Comparison of ENCODE assay signal across 17 cellular contexts in the genomic region with DNA sequence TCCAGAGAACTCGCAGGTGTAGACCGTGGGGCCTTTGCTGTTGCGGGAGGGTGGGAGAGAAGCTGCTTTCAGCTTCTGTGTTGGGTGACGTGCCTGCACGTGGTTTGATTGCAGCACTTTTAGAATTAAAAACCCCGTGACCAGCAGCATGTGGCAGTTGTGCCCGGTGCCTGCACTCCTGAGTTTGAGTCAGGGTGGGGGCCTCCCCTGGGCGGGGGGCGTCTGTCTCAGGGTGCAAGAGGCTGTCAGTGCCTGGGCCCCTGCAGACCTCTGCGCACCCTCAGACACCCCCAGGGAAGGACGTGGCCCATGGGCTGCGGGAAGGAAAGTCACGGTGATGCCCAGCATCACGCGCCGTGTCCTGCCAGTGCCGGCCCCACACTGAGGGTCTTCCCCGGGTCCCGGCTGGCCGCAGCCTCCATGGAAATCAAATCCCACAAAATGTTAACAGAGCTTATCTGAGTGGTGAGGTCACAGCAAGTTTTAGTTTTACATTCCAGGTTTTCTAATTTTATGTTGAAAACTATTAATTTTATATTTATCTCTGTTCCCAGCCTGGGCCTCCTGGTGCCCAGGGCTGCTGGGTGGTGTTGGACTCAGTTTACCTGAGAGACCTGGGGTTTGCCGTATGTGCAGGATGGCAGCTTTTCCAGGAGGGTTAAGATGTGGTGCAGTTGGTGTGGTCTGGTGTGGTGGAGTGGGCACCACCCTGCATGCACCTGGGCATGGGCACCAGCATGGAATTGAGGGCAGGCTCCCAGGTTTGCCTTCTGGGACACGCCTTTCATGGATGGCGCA.
"Had no signal": no experiment of that assay in that cellular context is flagged by ENCODE, and none has a peak within 500 bp of the region (broad histone marks: within the 10 kb centered on the region; RNA-seq: fewer than 3 reads in every experiment).

No MANE protein-coding gene starts in this region.

- H3K4me1 Mint-ChIP-seq: activated naive CD8-positive, alpha-beta T cell treated with anti-CD3 and anti-CD28 coated beads for 36 hours; brain had no signal

- H3K9me3 ChIP-seq: transverse colon had no signal

- H3K27me3 Mint-ChIP-seq: activated naive CD8-positive, alpha-beta T cell treated with anti-CD3 and anti-CD28 coated beads for 36 hours; brain had no signal

- H3K27ac ChIP-seq: foreskin keratinocyte, transverse colon had no signal

- H3K36me3 Mint-ChIP-seq: brain had no signal

- H3K9me3 Mint-ChIP-seq: activated naive CD8-positive, alpha-beta T cell treated with anti-CD3 and anti-CD28 coated beads for 36 hours; T-helper 2 cell treated with Interferon-gamma antibody and Interleukin-4, amounts not matched to agents 5 μg/mL and 100 μg/mL, for 36 hours had no signal

- H3K27ac Mint-ChIP-seq: brain; nephron progenitor cell; T-helper 2 cell treated with Interferon-gamma antibody and Interleukin-4, amounts not matched to agents 5 μg/mL and 100 μg/mL, for 36 hours had no signal

- H3K4me1 ChIP-seq: foreskin keratinocyte, transverse colon had no signal

- H3K27me3 ChIP-seq: foreskin keratinocyte had no signal

- H3K4me3 Mint-ChIP-seq: activated naive CD8-positive, alpha-beta T cell treated with anti-CD3 and anti-CD28 coated beads for 36 hours; brain; nephron progenitor cell; stimulated activated naive B cell treated with anti-CD40 and anti-IgM and Interleukin-4, amounts not matched to agents 10 μg/mL and 1 μg/mL and 100 μg/mL, for 72 hours; T-helper 2 cell treated with Interferon-gamma antibody and Interleukin-4, amounts not matched to agents 5 μg/mL and 100 μg/mL, for 36 hours had no signal

- DNase-seq: activated CD4-positive, CD25-positive, alpha-beta regulatory T cell; activated gamma-delta T cell treated with Interleukin-2 at 50 U/mL for 16 hours; activated naive CD8-positive, alpha-beta T cell treated with anti-CD3 and anti-CD28 coated beads for 36 hours; activated T-cell treated with anti-CD3 and anti-CD28 coated beads, Interleukin-2, amount 50 U/mL, for 48 hours; amygdala; central memory CD4-positive, alpha-beta T cell; cortex of kidney; effector CD8-positive, alpha-beta T cell; foreskin keratinocyte; kidney glomerular epithelial cell; mesendoderm; nephron progenitor cell; stimulated activated CD4-positive, alpha-beta T cell treated with anti-CD3 and anti-CD28 coated beads, Interleukin-2, amount 100 ng/mL, for 48 hours; stimulated activated naive B cell treated with anti-CD40 and anti-IgM and Interleukin-4, amounts not matched to agents 10 μg/mL and 1 μg/mL and 100 μg/mL, for 72 hours; transverse colon had no signal
